ENCODE assay signal across 8 cellular contexts in genomic region chr10:28676297-28676967, GRCh38. TPM values are rescaled to one million over a fixed set of nuclear protein-coding genes. Genes with fewer than 3 reads are reported as not detected.
DNase-seq lines count a peak whose midpoint lies in the region; ATAC-seq and TF ChIP-seq lines count a peak whose summit lies in the region.

No MANE protein-coding gene starts in this region.

- peak overlapping the region; percentile 65 to 87 for H3K4me3 ChIP-seq in SK-N-SH (ENCODE audit: low read depth in 2 of 2, low read length in 1 of 2)
- peak overlapping the region; percentile 53 to 67 for H3K4me3 ChIP-seq in vagina

- DNase-seq in NCI-H146 (lab: John Stamatoyannopoulos, UW) (peak; percentile 32), NCI-H146 treated with DMSO at 0.1 percent for 48 hours (lab: John Stamatoyannopoulos, UW; ENCODE audit: unreplicated experiment) (no peak), SK-N-SH (no peak), mucosa of gallbladder (ENCODE audit: low spot score) (peak; percentile 13), vagina (ENCODE audit: extremely low spot score in 2 of 2) (peak in 1 of 2 donors; percentile 72), midbrain (lab: John Stamatoyannopoulos, UW) (no peak), OCI-M2 (lab: John Stamatoyannopoulos, UW; ENCODE audit: unreplicated experiment) (no peak)
- peak in 1 of 3 experiments; percentile 10 for DNase-seq in effector memory CD8-positive, alpha-beta T cell

- no peaks in the 10 kb centered on the region for H3K36me3 Mint-ChIP-seq in effector memory CD8-positive, alpha-beta T cell (ENCODE audit: insufficient read depth)

- no peak for TF ChIP-seq RAD21 in SK-N-SH (IDR thresholded peaks at IDR 0.05; ENCODE audit: low read length)

- H3K36me3 ChIP-seq in SK-N-SH (replicated peaks in 1 of 2; ENCODE audit: control insufficient read depth in 1 of 2, insufficient read depth in 2 of 2, low read length in 1 of 2) (no peaks in the 10 kb centered on the region), vagina (no peaks in the 10 kb centered on the region)

- no peak overlapping the region; the same call in 1 of the 2 replicates for H3K9ac ChIP-seq in SK-N-SH

- intact Hi-C loops in vagina (cut with DNase I): loop anchor here (5.0 to 10.0 kb wide), 2 partner anchors 131 to 308 kb away; no protein-coding TSS in a partner anchor

- POLR2A ChIA-PET in SK-N-SH (lab: Yijun Ruan, JAX): no interaction called here

- no peak for TF ChIP-seq CTCF in SK-N-SH (IDR thresholded peaks at IDR 0.05)
- TF ChIP-seq CTCF in vagina (IDR thresholded peaks at IDR 0.05): no peak

- CTCF ChIA-PET in SK-N-SH (lab: Yijun Ruan, JAX): interaction anchor here (0.6 to 5.9 kb wide), 21 partner anchors 10 to 837 kb away, joined by 3 to 40 read pairs (median 5); no protein-coding TSS in a partner anchor

- H3K27me3 ChIP-seq in SK-N-SH (ENCODE audit: insufficient read depth) (peaks cover 18% of the 10 kb centered on the region; the same call in 1 of the 2 replicates), vagina (no peaks in the 10 kb centered on the region)

- no peaks in the 10 kb centered on the region for H4K20me1 ChIP-seq in SK-N-SH (ENCODE audit: insufficient read depth)

- H3K27ac Mint-ChIP-seq in effector memory CD8-positive, alpha-beta T cell: peak overlapping the region in 1 of 2 donors; percentile 28

- peaks cover 19 to 23% of the 10 kb centered on the region in 2 donors for H3K4me1 Mint-ChIP-seq in effector memory CD8-positive, alpha-beta T cell (ENCODE audit: low read depth in 2 of 2)

- no peaks in the 10 kb centered on the region for H3K9me2 ChIP-seq in SK-N-SH

- H3K4me1 ChIP-seq in SK-N-SH (ENCODE audit: control insufficient read depth in 1 of 2, insufficient read depth in 2 of 2, low read depth in 1 of 2, low read length in 1 of 2) (peaks cover 9 to 13% of the 10 kb centered on the region in 2 experiments; a peak in 3 of 4 replicates), vagina (peaks cover 25% of the 10 kb centered on the region)

- 13% methylated on average over 15 of the region's 26 CpGs for WGBS in SK-N-SH (ENCODE audit: low lambda C conversion rate)

- ATAC-seq in effector memory CD8-positive, alpha-beta T cell (replicated peaks): no peak

- H3K27me3 Mint-ChIP-seq in effector memory CD8-positive, alpha-beta T cell: peaks cover 67 to 71% of the 10 kb centered on the region in 2 donors

- TF ChIP-seq EP300 in SK-N-SH (IDR thresholded peaks at IDR 0.05; ENCODE audit: borderline replicate concordance in 1 of 2, low read depth in 1 of 2, low read length in 1 of 2): no peak

- H3K9me3 ChIP-seq in SK-N-SH: no peaks in the 10 kb centered on the region
- H3K9me3 ChIP-seq in vagina: no peaks in the 10 kb centered on the region

- H3K9me3 Mint-ChIP-seq in effector memory CD8-positive, alpha-beta T cell: no peaks in the 10 kb centered on the region

- H3K4me2 ChIP-seq in SK-N-SH: peak overlapping the region; percentile 97

- peaks cover 34% of the 10 kb centered on the region for H3K79me2 ChIP-seq in SK-N-SH (ENCODE audit: insufficient read depth)

- H2AFZ ChIP-seq in SK-N-SH (ENCODE audit: low read depth): peak overlapping the region; percentile 78

- peak overlapping the region in 1 of 2 experiments; percentile 39; a peak in 2 of 4 replicates for H3K27ac ChIP-seq in SK-N-SH (ENCODE audit: low read depth in 2 of 2, low read length in 1 of 2)
- no peak overlapping the region for H3K27ac ChIP-seq in vagina

- no peaks in the 10 kb centered on the region for H3F3A ChIP-seq in SK-N-SH (replicated peaks; ENCODE audit: insufficient read depth)

- no peak for TF ChIP-seq POLR2A in vagina (IDR thresholded peaks at IDR 0.05)

- H3K4me3 Mint-ChIP-seq in effector memory CD8-positive, alpha-beta T cell: peak overlapping the region; percentile 77

TF ChIP-seq in SK-N-SH, 30 proteins besides CTCF, POLR2A, EP300 and RAD21:
- TF ChIP-seq RXRA (IDR thresholded peaks at IDR 0.05; ENCODE audit: borderline replicate concordance, low read depth): no peak
- TF ChIP-seq, protein P1, sequence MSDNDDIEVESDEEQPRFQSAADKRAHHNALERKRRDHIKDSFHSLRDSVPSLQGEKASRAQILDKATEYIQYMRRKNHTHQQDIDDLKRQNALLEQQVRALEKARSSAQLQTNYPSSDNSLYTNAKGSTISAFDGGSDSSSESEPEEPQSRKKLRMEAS (IDR thresholded peaks at IDR 0.05; ENCODE audit: low read depth): no peak
- no peak for TF ChIP-seq USF1 (IDR thresholded peaks at IDR 0.05; ENCODE audit: borderline replicate concordance, low read depth)
- no peak for TF ChIP-seq YY1 (IDR thresholded peaks at IDR 0.05; ENCODE audit: low read depth)
- no peak for TF ChIP-seq JUND (IDR thresholded peaks at IDR 0.05)
- TF ChIP-seq USF2 (IDR thresholded peaks at IDR 0.05; ENCODE audit: borderline replicate concordance, low read depth, low read length): no peak
- no peak for TF ChIP-seq NFIC (IDR thresholded peaks at IDR 0.05; ENCODE audit: borderline replicate concordance)
- no peak for TF ChIP-seq GABPA (IDR thresholded peaks at IDR 0.05; ENCODE audit: low read depth)
- TF ChIP-seq RFX5 (IDR thresholded peaks at IDR 0.05; ENCODE audit: low read length): no peak

RNA-seq across cellular contexts. Expression of gene BAMBI, which starts 0.9 kb away (rescaled TPM):
- polyA plus RNA-seq in SK-N-SH (2012; rRNA removed): 2.8 and 2.9 TPM in 2 replicates
- polyA plus RNA-seq in SK-N-SH (2012; cell fraction: cytosol; rRNA removed): 3.0 and 4.1 TPM in 2 replicates
- 3.3 and 3.8 TPM in 2 replicates for polyA plus RNA-seq in SK-N-SH (2012; cell fraction: nucleus; rRNA removed)
- total RNA-seq in mucosa of gallbladder (19.4 TPM), vagina (10.8 TPM)

Comparison
In these comparisons a context has a peak if more than half of its experiments do, and no peak if none do; other contexts are left out.
1. DNase-seq: peak in NCI-H146 (single experiment) and mucosa of gallbladder (single experiment); none in NCI-H146 treated with DMSO at 0.1 percent for 48 hours (single experiment), SK-N-SH (single experiment), midbrain (single experiment) and OCI-M2 (single experiment).